In genomic region chr10:9262770-9263169, GRCh38 we compare ENCODE assay signal across 15 cellular contexts.
"Had no signal": no experiment of that assay in that cellular context is flagged by ENCODE, and none has a peak within 500 bp of the region (broad histone marks: within the 10 kb centered on the region; RNA-seq: fewer than 3 reads in every experiment).

No MANE protein-coding gene starts in this region.

- H3K27ac ChIP-seq: psoas muscle, right lobe of liver, tibial nerve had no signal

- H3K4me3 Mint-ChIP-seq: activated CD4-positive, alpha-beta memory T cell treated with anti-CD3 and anti-CD28 coated beads for 36 hours; activated naive CD8-positive, alpha-beta T cell; activated T-cell treated with anti-CD3 and anti-CD28 coated beads, Interleukin-2, amount 50 U/mL, for 4 hours; memory B cell; nephron; stimulated activated memory B cell treated with anti-CD40 and anti-IgM and Interleukin-4, amounts not matched to agents 10 μg/mL and 1 μg/mL and 100 μg/mL, for 72 hours had no signal

- H3K9me3 ChIP-seq: psoas muscle, right lobe of liver, tibial nerve had no signal

- H3K9me3 Mint-ChIP-seq: activated CD4-positive, alpha-beta memory T cell treated with anti-CD3 and anti-CD28 coated beads for 36 hours; activated T-cell treated with anti-CD3 and anti-CD28 coated beads, Interleukin-2, amount 50 U/mL, for 4 hours; memory B cell; nephron; stimulated activated memory B cell treated with anti-CD40 and anti-IgM and Interleukin-4, amounts not matched to agents 10 μg/mL and 1 μg/mL and 100 μg/mL, for 72 hours had no signal

- H3K4me1 ChIP-seq: psoas muscle, right lobe of liver, tibial nerve had no signal

- H3K27me3 ChIP-seq: right lobe of liver, tibial nerve had no signal

- ATAC-seq: left colon; psoas muscle; right lobe of liver; stimulated activated memory B cell treated with anti-CD40 and anti-IgM and Interleukin-4, amounts not matched to agents 10 μg/mL and 1 μg/mL and 100 μg/mL, for 72 hours had no signal

- H3K4me1 Mint-ChIP-seq: memory B cell; nephron; stimulated activated memory B cell treated with anti-CD40 and anti-IgM and Interleukin-4, amounts not matched to agents 10 μg/mL and 1 μg/mL and 100 μg/mL, for 72 hours had no signal

- H3K36me3 Mint-ChIP-seq: activated CD4-positive, alpha-beta memory T cell treated with anti-CD3 and anti-CD28 coated beads for 36 hours; activated naive CD8-positive, alpha-beta T cell; memory B cell; stimulated activated memory B cell treated with anti-CD40 and anti-IgM and Interleukin-4, amounts not matched to agents 10 μg/mL and 1 μg/mL and 100 μg/mL, for 72 hours had no signal

- DNase-seq: activated CD4-positive, alpha-beta memory T cell treated with anti-CD3 and anti-CD28 coated beads for 36 hours; activated CD4-positive, alpha-beta T cell treated with anti-CD3 and anti-CD28 coated beads for 1 hour; activated effector memory CD4-positive, alpha-beta T cell treated with anti-CD3 and anti-CD28 coated beads, Interleukin-2, amount 50 U/mL, for 16 hours; activated T-cell treated with anti-CD3 and anti-CD28 coated beads, Interleukin-2, amount 50 U/mL, for 4 hours; effector CD4-positive, alpha-beta T cell; hypothalamus; left colon; psoas muscle; right lobe of liver; T-helper 9 cell had no signal

- H3K36me3 ChIP-seq: right lobe of liver, tibial nerve had no signal

- H3K27ac Mint-ChIP-seq: activated CD4-positive, alpha-beta memory T cell treated with anti-CD3 and anti-CD28 coated beads for 36 hours; activated naive CD8-positive, alpha-beta T cell; memory B cell; nephron; stimulated activated memory B cell treated with anti-CD40 and anti-IgM and Interleukin-4, amounts not matched to agents 10 μg/mL and 1 μg/mL and 100 μg/mL, for 72 hours had no signal

- H3K27me3 Mint-ChIP-seq: memory B cell had no signal

- H3K4me3 ChIP-seq: psoas muscle, right lobe of liver, tibial nerve had no signal
